In the genomic region with DNA sequence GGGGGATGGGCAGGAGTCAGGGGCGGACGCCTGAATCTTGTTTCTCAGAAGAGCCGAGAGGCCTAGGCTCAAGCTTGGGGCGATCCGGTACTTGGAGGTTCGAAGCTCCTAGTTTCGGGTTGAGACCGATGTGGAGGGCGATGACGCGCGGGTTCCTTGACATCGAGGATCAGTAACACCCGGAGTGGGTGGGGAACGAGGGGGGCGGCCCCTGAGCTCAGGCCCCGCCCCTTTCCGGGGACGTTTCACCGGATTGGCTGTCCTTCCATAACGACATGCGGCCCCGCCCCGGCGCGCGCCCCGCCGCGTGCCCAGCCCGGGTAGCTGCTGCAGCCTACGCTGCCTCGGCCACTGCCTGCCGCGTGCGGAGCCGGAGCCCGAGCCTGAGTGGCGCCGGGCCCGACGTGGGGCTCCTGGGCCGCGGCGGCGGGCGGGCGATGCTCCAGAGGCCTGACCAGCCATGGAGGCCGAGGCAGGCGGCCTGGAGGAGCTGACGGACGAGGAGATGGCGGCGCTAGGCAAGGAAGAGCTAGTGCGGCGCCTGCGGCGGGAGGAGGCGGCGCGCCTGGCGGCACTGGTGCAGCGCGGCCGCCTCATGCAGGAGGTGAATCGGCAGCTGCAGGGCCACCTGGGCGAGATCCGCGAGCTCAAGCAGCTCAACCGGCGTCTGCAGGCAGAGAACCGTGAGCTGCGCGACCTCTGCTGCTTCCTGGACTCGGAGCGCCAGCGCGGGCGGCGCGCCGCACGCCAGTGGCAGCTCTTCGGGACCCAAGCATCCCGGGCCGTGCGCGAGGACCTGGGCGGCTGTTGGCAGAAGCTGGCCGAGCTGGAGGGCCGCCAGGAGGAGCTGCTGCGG, we compare ENCODE assay signal across 8 cellular contexts. TPM values are rescaled to one million over a fixed set of nuclear protein-coding genes. Genes with fewer than 3 reads are reported as not detected.
A peak's percentile ranks its signal among the peaks of the same experiment; 100 is the strongest.
DNase-seq lines count a peak whose midpoint lies in the region; ATAC-seq and TF ChIP-seq lines count a peak whose summit lies in the region.

A gene (plus strand): TSS at position 350 of the 856 bp plus-strand sequence. CDS start 111 bp downstream, at position 461.

- H3K9me3 ChIP-seq in SU-DHL-6 (ENCODE audit: insufficient read depth, low read length) (no peaks in the 10 kb centered on the region), ovary (no peaks in the 10 kb centered on the region), thoracic aorta (no peaks in the 10 kb centered on the region)

- no peaks in the 10 kb centered on the region for H4K20me1 ChIP-seq in SU-DHL-6 (ENCODE audit: low read depth, low read length)

- peak within 1 kb of the TSS; percentile 93 for H3K4me2 ChIP-seq in SU-DHL-6 (ENCODE audit: low read depth, low read length, poor library complexity, severe bottlenecking)

- H3K4me3 ChIP-seq in SU-DHL-6 (ENCODE audit: insufficient read depth, low read length, poor library complexity, severe bottlenecking) (peak within 1 kb of the TSS; percentile 85), ovary (peak within 1 kb of the TSS; percentile 55), thoracic aorta (peak within 1 kb of the TSS; percentile 76)

- H3K4me1 ChIP-seq in ovary (ENCODE audit: insufficient read depth) (peaks cover 21% of the 10 kb centered on the region), thoracic aorta (ENCODE audit: control insufficient read depth in 1 of 2, low read depth in 2 of 2) (peaks cover 25 to 67% of the 10 kb centered on the region in 2 donors)

- peak; percentile 96 for TF ChIP-seq POLR2A in ovary (IDR thresholded peaks at IDR 0.05)

- H3K9me2 ChIP-seq in SU-DHL-6 (replicated peaks; ENCODE audit: insufficient read depth, low read length) = no peaks in the 10 kb centered on the region

- WGBS in ovary, 3 donors = 0% methylated on average over 67 to 92 of the region's 92 CpGs

- H3K27ac ChIP-seq in SU-DHL-6 (ENCODE audit: low read depth, low read length) (peak within 1 kb of the TSS; percentile 77), ovary (peak within 1 kb of the TSS; percentile 91 to 95), thoracic aorta (peak within 1 kb of the TSS; percentile 93 to 100)

- peaks cover 57% of the 10 kb centered on the region for H3K4me1 Mint-ChIP-seq in activated naive CD8-positive, alpha-beta T cell treated with anti-CD3 and anti-CD28 coated beads for 36 hours
- peaks cover 29% of the 10 kb centered on the region for H3K4me1 Mint-ChIP-seq in glutamatergic neuron (ENCODE audit: low read depth, unreplicated experiment)

- H3K9me3 Mint-ChIP-seq in activated naive CD8-positive, alpha-beta T cell treated with anti-CD3 and anti-CD28 coated beads for 36 hours = no peaks in the 10 kb centered on the region
- peaks cover 25% of the 10 kb centered on the region for H3K9me3 Mint-ChIP-seq in glutamatergic neuron (ENCODE audit: unreplicated experiment)

- TF ChIP-seq EP300 in ovary (IDR thresholded peaks at IDR 0.05) = peak; percentile 15

- peaks cover 35% of the 10 kb centered on the region for H3K36me3 Mint-ChIP-seq in activated naive CD8-positive, alpha-beta T cell treated with anti-CD3 and anti-CD28 coated beads for 36 hours
- no peaks in the 10 kb centered on the region for H3K36me3 Mint-ChIP-seq in glutamatergic neuron (ENCODE audit: unreplicated experiment)

- DNase-seq in GM10266 (ENCODE audit: extremely low spot score) (peak; percentile 98), NCI-H1417 treated with DMSO at 0.1 percent for 48 hours (lab: John Stamatoyannopoulos, UW) (peak; percentile 88), glutamatergic neuron (peak; percentile 97), ovary (peak; percentile 99 to 100 (median 99)), thoracic aorta (ENCODE audit: low spot score) (peak; percentile 95)
- peak; percentile 99 for DNase-seq in activated naive CD8-positive, alpha-beta T cell treated with anti-CD3 and anti-CD28 coated beads for 36 hours

- intact Hi-C loops in ovary (cut with DNase I) = no loop called here

- TF ChIP-seq CTCF in GM10266 (IDR thresholded peaks at IDR 0.05; ENCODE audit: control insufficient read depth, insufficient read depth, low read depth, missing control alignments) (peak; percentile 23), SU-DHL-6 (IDR thresholded peaks at IDR 0.05; ENCODE audit: insufficient read depth, low read length, poor library complexity, severe bottlenecking) (no peak), glutamatergic neuron (IDR thresholded peaks at IDR 0.05; ENCODE audit: partially characterized antibody, unreplicated experiment) (peak; percentile 24), ovary (IDR thresholded peaks at IDR 0.05) (peak in 2 of 3 donors; percentile 40 to 61), thoracic aorta (IDR thresholded peaks at IDR 0.05) (peak; percentile 13)

- H3K36me3 ChIP-seq in SU-DHL-6 (ENCODE audit: low read length) (no peaks in the 10 kb centered on the region), ovary (no peaks in the 10 kb centered on the region), thoracic aorta (no peaks in the 10 kb centered on the region)

- peaks cover 18% of the 10 kb centered on the region for H3K79me2 ChIP-seq in SU-DHL-6 (ENCODE audit: insufficient read depth, low read length)

- no peaks in the 10 kb centered on the region for H3K27me3 ChIP-seq in SU-DHL-6 (ENCODE audit: low read length)
- no peaks in the 10 kb centered on the region for H3K27me3 ChIP-seq in ovary
- H3K27me3 ChIP-seq in thoracic aorta (replicated peaks; ENCODE audit: insufficient read depth) = no peaks in the 10 kb centered on the region

- ATAC-seq in HG02642 (IDR thresholded peaks at IDR 0.05; ENCODE audit: poor library complexity, unreplicated experiment) (peak; percentile 62), thoracic aorta (ENCODE audit: insufficient number of reproducible peaks, low FRiP score, low read depth) (peak; percentile 59)

- H3K9ac ChIP-seq in SU-DHL-6 (ENCODE audit: low read length) = peak within 1 kb of the TSS; percentile 93

- H3K27ac Mint-ChIP-seq in activated naive CD8-positive, alpha-beta T cell treated with anti-CD3 and anti-CD28 coated beads for 36 hours = peak within 1 kb of the TSS; percentile 94
- H3K27ac Mint-ChIP-seq in glutamatergic neuron (ENCODE audit: unreplicated experiment) = peak within 1 kb of the TSS; percentile 84

- peaks cover 3% of the 10 kb centered on the region for H3K27me3 Mint-ChIP-seq in activated naive CD8-positive, alpha-beta T cell treated with anti-CD3 and anti-CD28 coated beads for 36 hours
- H3K27me3 Mint-ChIP-seq in glutamatergic neuron (ENCODE audit: unreplicated experiment) = peaks cover 18% of the 10 kb centered on the region

- peak within 1 kb of the TSS; percentile 98 for H3K4me3 Mint-ChIP-seq in activated naive CD8-positive, alpha-beta T cell treated with anti-CD3 and anti-CD28 coated beads for 36 hours
- peak within 1 kb of the TSS; percentile 97 for H3K4me3 Mint-ChIP-seq in glutamatergic neuron (ENCODE audit: unreplicated experiment)

- H3F3A ChIP-seq in SU-DHL-6 (ENCODE audit: insufficient read depth) = peaks cover 38% of the 10 kb centered on the region

- H2AFZ ChIP-seq in SU-DHL-6 (ENCODE audit: low read depth, low read length, severe bottlenecking) = peak within 1 kb of the TSS; percentile 49

RNA-seq across cellular contexts. Expression of the gene that starts here (rescaled TPM):
- 10 to 100 TPM; 78.5 to 81.3 TPM for total RNA-seq in activated naive CD8-positive, alpha-beta T cell treated with anti-CD3 and anti-CD28 coated beads for 36 hours
- total RNA-seq in glutamatergic neuron (ENCODE audit: unreplicated experiment) (23.6 TPM), ovary (10 to 100 TPM; 31.5 to 85.0 (median 58.1) TPM), thoracic aorta (100 to 1,000 TPM in 1 of 2 donors, 10 to 100 TPM in 1; 75.8 to 100 TPM)
- 10 to 100 TPM in 1 of 2 donors, not detected in 1; 41.5 TPM for polyA plus RNA-seq in ovary

Comparison
In these comparisons a context has a peak if more than half of its experiments do, and no peak if none do; other contexts are left out.
1. Peak in every context shown above with its lines: DNase-seq, ATAC-seq, H3K4me3 ChIP-seq and H3K27ac ChIP-seq.